11 cellular contexts compared by ENCODE assay signal in the genomic region with DNA sequence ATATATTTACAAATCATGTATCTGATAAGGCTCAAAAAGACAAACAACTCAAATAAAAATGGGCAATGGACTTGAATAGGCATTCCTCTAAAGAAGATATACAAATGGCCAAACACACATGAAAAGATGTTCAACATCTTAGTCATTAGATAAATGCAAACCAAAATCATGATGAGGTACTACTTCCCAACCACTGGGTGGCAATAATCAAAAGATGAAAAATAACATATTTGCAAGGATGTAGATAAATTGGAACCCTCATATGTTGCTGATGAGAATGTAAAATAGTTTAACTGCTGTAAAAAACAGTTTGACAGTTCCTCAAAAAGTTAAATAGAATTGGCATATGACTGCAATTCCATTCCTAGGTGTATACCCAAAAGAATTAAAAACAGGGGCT.
A peak's percentile ranks its signal among the peaks of the same experiment; 100 is the strongest.
DNase-seq lines count a peak whose midpoint lies in the region; ATAC-seq and TF ChIP-seq lines count a peak whose summit lies in the region.
"Had no signal": no experiment of that assay in that cellular context is flagged by ENCODE, and none has a peak within 500 bp of the region (broad histone marks: within the 10 kb centered on the region; RNA-seq: fewer than 3 reads in every experiment).

No MANE protein-coding gene starts in this region.

- peaks cover 7% of the 10 kb centered on the region for H3K9me3 Mint-ChIP-seq in neural crest cell

- DNase-seq in NB4 (ENCODE audit: low read depth) (peak; percentile 13), cardiac fibroblast (ENCODE audit: low read depth in 2 of 2) (peak; percentile 35 to 47), neural crest cell (ENCODE audit: low read depth, low spot score) (no peak), NCI-H1092 treated with DMSO at 0.1 percent for 48 hours (lab: John Stamatoyannopoulos, UW) (no peak), hypothalamus (lab: John Stamatoyannopoulos, UW) (no peak)
- DNase-seq: MV-4-11, right cardiac atrium, tibial artery had no signal

- peaks cover 3% of the 10 kb centered on the region for H3K36me3 Mint-ChIP-seq in neural crest cell (ENCODE audit: low read depth)

- ATAC-seq in HG03039 (IDR thresholded peaks at IDR 0.05; ENCODE audit: unreplicated experiment) = no peak
- ATAC-seq: right cardiac atrium had no signal

- no peak overlapping the region for H3K27ac Mint-ChIP-seq in neural crest cell (ENCODE audit: unreplicated experiment)

- H3K27me3 Mint-ChIP-seq in neural crest cell (ENCODE audit: low read depth) = peaks cover 5% of the 10 kb centered on the region

- no peak for TF ChIP-seq POLR2A in NB4 (IDR thresholded peaks at IDR 0.05; ENCODE audit: extremely low read depth, insufficient read length)

- TF ChIP-seq CTCF in GM12873 (IDR thresholded peaks at IDR 0.05; ENCODE audit: insufficient read depth, low read depth, low read length, missing control alignments) (peak; percentile 15), NB4 (IDR thresholded peaks at IDR 0.05; ENCODE audit: low read depth, low read length) (no peak), cardiac fibroblast (IDR thresholded peaks at IDR 0.05; ENCODE audit: low read depth, low read length) (peak; percentile 38), neural crest cell (conservative IDR thresholded peaks at IDR 0.05) (peak; percentile 44)

- H3K4me1 Mint-ChIP-seq in neural crest cell = peaks cover 2% of the 10 kb centered on the region

- H3K4me3 Mint-ChIP-seq in neural crest cell = no peak overlapping the region

- H3K4me3 ChIP-seq in NB4 (ENCODE audit: low read depth, low read length) (no peak overlapping the region), cardiac fibroblast (replicated peaks in 1 of 2; ENCODE audit: low read depth in 2 of 2, low read length in 2 of 2) (no peak overlapping the region)
- H3K4me3 ChIP-seq: lung, tibial artery had no signal

Comparison
In these comparisons a context has a peak if more than half of its experiments do, and no peak if none do; other contexts are left out.
1. DNase-seq: peak in NB4 (single experiment) and cardiac fibroblast (2 of 2); none in neural crest cell (single experiment), NCI-H1092 treated with DMSO at 0.1 percent for 48 hours (single experiment) and hypothalamus (0 of 51).